25 cellular contexts compared by ENCODE assay signal in the genomic region with DNA sequence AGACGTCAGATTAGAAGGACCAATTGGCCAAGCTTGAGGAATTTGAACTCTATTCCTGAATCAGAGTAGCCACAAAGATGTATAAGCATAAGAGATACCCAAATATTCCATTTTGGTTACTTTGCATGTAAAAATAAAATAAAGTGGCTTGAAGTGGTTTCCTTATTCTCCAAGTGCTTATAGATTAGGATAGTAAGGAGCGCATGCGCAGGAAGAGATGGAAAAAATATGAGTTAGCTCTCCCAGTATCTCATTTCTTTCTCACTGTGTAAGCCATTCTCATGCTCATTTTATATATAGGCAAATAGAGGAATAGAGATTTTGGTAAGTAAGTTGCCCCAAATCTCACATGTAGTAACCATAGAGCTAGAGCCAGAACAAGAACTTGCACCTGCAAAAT.
DNase-seq lines count a peak whose midpoint lies in the region; ATAC-seq, FAIRE-seq and TF ChIP-seq lines count a peak whose summit lies in the region.
"Had no signal": no experiment of that assay in that cellular context is flagged by ENCODE, and none has a peak within 500 bp of the region (broad histone marks: within the 10 kb centered on the region; RNA-seq: fewer than 3 reads in every experiment).

No MANE protein-coding gene starts in this region.

- TF ChIP-seq CTCF in K562 (IDR thresholded peaks at IDR 0.05 in 2 of 3, conservative IDR thresholded peaks at IDR 0.05 in 1 of 3; ENCODE audit: insufficient read depth in 2 of 3, low read depth in 1 of 3, low read length in 3 of 3) (no peak), uterus (IDR thresholded peaks at IDR 0.05) (no peak), endothelial cell (IDR thresholded peaks at IDR 0.05; ENCODE audit: unreplicated experiment) (no peak)

- no peak overlapping the region for H2AFZ ChIP-seq in K562 (ENCODE audit: low read depth, low read length)

- TF ChIP-seq RAD21 in K562 (CRISPR knock-in tag; conservative IDR thresholded peaks at IDR 0.05 in 1 of 2, IDR thresholded peaks at IDR 0.05 in 1 of 2), result no peak

- H3K27me3 ChIP-seq in BLaER1 treated with 17β-estradiol and CSF1 and Interleukin-3, amounts not matched to agents 10 nM and 100 nM, result no peaks in the 10 kb centered on the region
- H3K27me3 ChIP-seq in K562 (ENCODE audit: control insufficient read depth in 2 of 2, insufficient read depth in 2 of 2, low read length in 2 of 2), result no peaks in the 10 kb centered on the region
- no peaks in the 10 kb centered on the region for H3K27me3 ChIP-seq in uterus
- H3K27me3 ChIP-seq: BE2C had no signal

- 0% methylated on average over 3 of the region's 3 CpGs for WGBS in K562 (ENCODE audit: insufficient coverage, low coverage, missing lambda C conversion rate)

- in situ Hi-C loops in K562 (cut with MboI), result no loop called here

- no peak overlapping the region for H3K4me3 ChIP-seq in BLaER1 treated with 17β-estradiol and CSF1 and Interleukin-3, amounts not matched to agents 10 nM and 100 nM
- H3K4me3 ChIP-seq in K562 (no peak overlapping the region), uterus (no peak overlapping the region)
- H3K4me3 ChIP-seq: GM12878 had no signal

- POLR2A ChIA-PET in K562 (lab: Yijun Ruan, JAX), result interaction anchor here (0.5 to 0.8 kb wide), 2 partner anchors 11 to 805 kb away, joined by 3 read pairs; no protein-coding TSS in a partner anchor

- CTCF ChIA-PET in K562 (lab: Yijun Ruan, JAX; ENCODE audit: low intra/inter-chr PET ratio), result no interaction called here

- H3K27me3 Mint-ChIP-seq in endothelial cell (ENCODE audit: unreplicated experiment), result peaks cover 17% of the 10 kb centered on the region
- H3K27me3 Mint-ChIP-seq: CD4-positive, CD25-positive, alpha-beta regulatory T cell had no signal

- H3K4me3 Mint-ChIP-seq in endothelial cell (ENCODE audit: unreplicated experiment), result no peak overlapping the region
- H3K4me3 Mint-ChIP-seq: CD14-positive monocyte; CD4-positive, alpha-beta memory T cell; CD4-positive, CD25-positive, alpha-beta regulatory T cell; CD8-positive, alpha-beta memory T cell had no signal

- H3K4me1 ChIP-seq in BLaER1 treated with 17β-estradiol and CSF1 and Interleukin-3, amounts not matched to agents 10 nM and 100 nM, result peaks cover 5 to 84% (median 61%) of the 10 kb centered on the region in 10 experiments; a peak in 18 of 20 replicates
- H3K4me1 ChIP-seq in K562 (replicated peaks in 1 of 2; ENCODE audit: control insufficient read depth in 2 of 2, insufficient read depth in 2 of 2, low read length in 2 of 2) (no peaks in the 10 kb centered on the region), uterus (peaks cover 0 to 10% of the 10 kb centered on the region in 2 donors)
- H3K4me1 ChIP-seq: BE2C had no signal

- no peak overlapping the region for H3K9ac ChIP-seq in BLaER1 treated with 17β-estradiol and CSF1 and Interleukin-3, amounts not matched to agents 10 nM and 100 nM
- H3K9ac ChIP-seq in K562 (ENCODE audit: insufficient read depth in 1 of 2, low read depth in 2 of 2, low read length in 2 of 2), result no peak overlapping the region

- TF ChIP-seq POLR2A in K562 (conservative IDR thresholded peaks at IDR 0.05), result no peak
- TF ChIP-seq POLR2A in uterus (IDR thresholded peaks at IDR 0.05), result no peak

- no peaks in the 10 kb centered on the region for H3K79me2 ChIP-seq in K562 (ENCODE audit: control insufficient read depth, insufficient read depth, low read length)

- H3K9me3 Mint-ChIP-seq in endothelial cell (ENCODE audit: unreplicated experiment), result no peaks in the 10 kb centered on the region
- H3K9me3 Mint-ChIP-seq: CD4-positive, alpha-beta memory T cell; CD8-positive, alpha-beta memory T cell had no signal

- peak overlapping the region in 7 of 11 experiments; percentile 71 to 87 (median 81); a peak in 12 of 22 replicates for H3K4me2 ChIP-seq in BLaER1 treated with 17β-estradiol and CSF1 and Interleukin-3, amounts not matched to agents 10 nM and 100 nM
- H3K4me2 ChIP-seq in K562 (ENCODE audit: insufficient read depth, low read length), result no peak overlapping the region

- no peak for ATAC-seq in K562
- ATAC-seq: GM12878 had no signal

- H3K27ac ChIP-seq in BLaER1 treated with 17β-estradiol and CSF1 and Interleukin-3, amounts not matched to agents 10 nM and 100 nM, result peak overlapping the region in 3 of 11 experiments; percentile 72 to 81 (median 76); a peak in 4 of 22 replicates
- no peak overlapping the region for H3K27ac ChIP-seq in K562 (ENCODE audit: extremely low read depth, low read depth, low read length)
- no peak overlapping the region for H3K27ac ChIP-seq in uterus

- H3K36me3 ChIP-seq in BLaER1 treated with 17β-estradiol and CSF1 and Interleukin-3, amounts not matched to agents 10 nM and 100 nM, result no peaks in the 10 kb centered on the region; a peak in 1 of 22 replicates
- H3K36me3 ChIP-seq in K562 (ENCODE audit: control insufficient read depth, insufficient read depth, low read length) (no peaks in the 10 kb centered on the region), uterus (no peaks in the 10 kb centered on the region)
- H3K36me3 ChIP-seq: BE2C had no signal

- BruUV-seq in K562 (replicated peaks; lab: Mats Ljungman, UMichigan), result no TSS peak

- FAIRE-seq in K562 (lab: Jason Lieb, UNC), result no peak
- FAIRE-seq: A204.1, GM12878, GM12892, GM18507 had no signal

- DNase-seq in K562 (ENCODE audit: extremely low read depth in 1 of 4, low spot score in 3 of 4), result no peak
- DNase-seq in NCI-H1417 treated with DMSO at 0.1 percent for 48 hours (lab: John Stamatoyannopoulos, UW), result no peak
- DNase-seq in uterus, result no peak
- no peak for DNase-seq in endothelial cell (ENCODE audit: low spot score)
- DNase-seq: 8988T; ACHN; BE2C; C1 segment of cervical spinal cord; CD4-positive, alpha-beta memory T cell; CD4-positive, CD25-positive, alpha-beta regulatory T cell; CD8-positive, alpha-beta memory T cell; COR-L47; DMS 273 treated with DMSO at 0.1 percent for 48 hours; DMS153; DMS53; DMS79; DND-41; EL; GDM1 had no signal

- intact Hi-C loops in K562 (cut with micrococcal nuclease) (no loop called here), uterus (cut with DNase I; ENCODE audit: low total_unique reads) (no loop called here)

- H4K20me1 ChIP-seq in BLaER1 treated with 17β-estradiol and CSF1 and Interleukin-3, amounts not matched to agents 10 nM and 100 nM, result no peaks in the 10 kb centered on the region
- no peaks in the 10 kb centered on the region for H4K20me1 ChIP-seq in K562 (replicated peaks; ENCODE audit: control insufficient read depth, insufficient read depth, low read length)

- peaks cover 17% of the 10 kb centered on the region for H3K36me3 Mint-ChIP-seq in endothelial cell (ENCODE audit: low read depth, unreplicated experiment)
- H3K36me3 Mint-ChIP-seq: CD14-positive monocyte; CD4-positive, alpha-beta memory T cell; CD4-positive, CD25-positive, alpha-beta regulatory T cell; CD8-positive, alpha-beta memory T cell had no signal

- no peak for TF ChIP-seq EP300 in K562 (IDR thresholded peaks at IDR 0.05; ENCODE audit: low read length)

- H3K9me3 ChIP-seq in BLaER1 treated with 17β-estradiol and CSF1 and Interleukin-3, amounts not matched to agents 10 nM and 100 nM (replicated peaks in 1 of 11), result peaks cover 0 to 30% (median 6%) of the 10 kb centered on the region in 11 experiments; a peak in 8 of 22 replicates
- H3K9me3 ChIP-seq in K562 (replicated peaks; ENCODE audit: control insufficient read depth, insufficient read depth, low read depth, low read length) (no peaks in the 10 kb centered on the region), uterus (no peaks in the 10 kb centered on the region)
- H3K9me3 ChIP-seq: BE2C had no signal

- no peak overlapping the region for H3K27ac Mint-ChIP-seq in endothelial cell (ENCODE audit: unreplicated experiment)
- H3K27ac Mint-ChIP-seq: CD14-positive monocyte; CD4-positive, alpha-beta memory T cell; CD8-positive, alpha-beta memory T cell had no signal

- peaks cover 13% of the 10 kb centered on the region for H3K4me1 Mint-ChIP-seq in endothelial cell (ENCODE audit: unreplicated experiment)
- H3K4me1 Mint-ChIP-seq: CD14-positive monocyte; CD4-positive, alpha-beta memory T cell; CD4-positive, CD25-positive, alpha-beta regulatory T cell; CD8-positive, alpha-beta memory T cell had no signal

- H3K9me1 ChIP-seq in K562 (ENCODE audit: control insufficient read depth, insufficient read depth, low read length), result no peaks in the 10 kb centered on the region

TF ChIP-seq in K562, 482 proteins besides CTCF, POLR2A, EP300 and RAD21:
- TF ChIP-seq NRF1 (conservative IDR thresholded peaks at IDR 0.05 in 1 of 2, IDR thresholded peaks at IDR 0.05 in 1 of 2) (peak; percentile 63 to 73), ETV1 (tag; conservative IDR thresholded peaks at IDR 0.05; ENCODE audit: low read depth) (no peak)
